ENCODE assay signal across 8 cellular contexts in genomic region chr9:33161011-33161588, GRCh38. TPM values are rescaled to one million over a fixed set of nuclear protein-coding genes. Genes with fewer than 3 reads are reported as not detected.
A peak's percentile ranks its signal among the peaks of the same experiment; 100 is the strongest.
DNase-seq lines count a peak whose midpoint lies in the region; ATAC-seq, FAIRE-seq and TF ChIP-seq lines count a peak whose summit lies in the region.

No MANE protein-coding gene starts in this region.

- H3K18ac ChIP-seq in IMR-90 (ENCODE audit: low read depth, low read length) = peak overlapping the region; percentile 59

- TF ChIP-seq CTCF in IMR-90 (conservative IDR thresholded peaks at IDR 0.05; ENCODE audit: low read depth, low read length) = no peak
- no peak for TF ChIP-seq CTCF in activated B cell treated with CpG ODN at 0.5 μM for 24 hours (IDR thresholded peaks at IDR 0.05)
- TF ChIP-seq CTCF in endothelial cell of umbilical vein (IDR thresholded peaks at IDR 0.05; ENCODE audit: extremely low read depth in 1 of 2, insufficient read depth in 1 of 2, low read depth in 1 of 2, low read length in 2 of 2) = no peak
- TF ChIP-seq CTCF in natural killer cell (IDR thresholded peaks at IDR 0.05) = no peak

- H3K23ac ChIP-seq in IMR-90 (ENCODE audit: low read depth, low read length) = peak overlapping the region; percentile 93

- H3K36me3 ChIP-seq in IMR-90 (ENCODE audit: control insufficient read depth, insufficient read depth, low read length) (no peaks in the 10 kb centered on the region), endothelial cell of umbilical vein (ENCODE audit: control insufficient read depth in 2 of 2, extremely low read depth in 1 of 2, insufficient read depth in 2 of 2, low read length in 2 of 2) (no peaks in the 10 kb centered on the region)

- H4K5ac ChIP-seq in IMR-90 (ENCODE audit: low read depth, low read length) = peak overlapping the region; percentile 52

- H4K20me1 ChIP-seq in IMR-90 (ENCODE audit: insufficient read depth, low read length) (peaks cover 5% of the 10 kb centered on the region; the same call in 1 of the 2 replicates), endothelial cell of umbilical vein (replicated peaks; ENCODE audit: control insufficient read depth, extremely low read depth, insufficient read depth, low read length) (no peaks in the 10 kb centered on the region)

- TF ChIP-seq RAD21 in IMR-90 (IDR thresholded peaks at IDR 0.05; ENCODE audit: low read length) = no peak; the same call in 1 of the 2 replicates

- peak overlapping the region; percentile 87 for H3K27ac ChIP-seq in IMR-90 (ENCODE audit: insufficient read depth, low read length)
- H3K27ac ChIP-seq in endothelial cell of umbilical vein (ENCODE audit: insufficient read depth, low read depth, low read length) = peak overlapping the region; percentile 97

- peak overlapping the region; percentile 94 for H3K4ac ChIP-seq in IMR-90 (ENCODE audit: low read depth, low read length)

- H4K8ac ChIP-seq in IMR-90 (ENCODE audit: low read depth in 2 of 2, low read length in 2 of 2) = peak overlapping the region; percentile 80 to 87

- H3K9ac ChIP-seq in IMR-90 (ENCODE audit: low read depth, low read length) (peak overlapping the region; percentile 41), endothelial cell of umbilical vein (replicated peaks; ENCODE audit: extremely low read depth, insufficient read depth, low read length) (peak overlapping the region; percentile 46)

- peak overlapping the region; percentile 96 for H4K91ac ChIP-seq in IMR-90 (ENCODE audit: insufficient read depth, low read depth, low read length)

- ATAC-seq in IMR-90 (ENCODE audit: low read depth) (peak; percentile 83), activated B cell treated with CpG ODN at 0.5 μM for 24 hours (ENCODE audit: low read depth) (peak; percentile 60), natural killer cell (peak; percentile 11 to 33 (median 27)), HG03354 (IDR thresholded peaks at IDR 0.05; ENCODE audit: poor library complexity, severe bottlenecking, unreplicated experiment) (no peak), HG03457 (IDR thresholded peaks at IDR 0.05; ENCODE audit: unreplicated experiment) (no peak)

- DNase-seq in DMS53 (lab: John Stamatoyannopoulos, UW) (peak; percentile 83), IMR-90 (peak; percentile 98), activated B cell treated with CpG ODN at 0.5 μM for 24 hours (peak; percentile 44), endothelial cell of umbilical vein (ENCODE audit: low read depth, low spot score) (peak; percentile 87), natural killer cell (peak; percentile 60), globus pallidus (ENCODE audit: low spot score) (no peak)

- H3K56ac ChIP-seq in IMR-90 (ENCODE audit: extremely low read depth, insufficient read depth, low read length) = peak overlapping the region; percentile 83

- peak overlapping the region; percentile 79 for H2BK20ac ChIP-seq in IMR-90 (ENCODE audit: low read depth, low read length)

- H3K36me3 Mint-ChIP-seq in activated B cell treated with CpG ODN at 0.5 μM for 24 hours (ENCODE audit: low read depth) (peaks cover 30% of the 10 kb centered on the region), natural killer cell (no peaks in the 10 kb centered on the region)

- H2AFZ ChIP-seq in IMR-90 (replicated peaks; ENCODE audit: low read length, poor library complexity) (peak overlapping the region; percentile 14), endothelial cell of umbilical vein (ENCODE audit: low read depth, low read length) (no peak overlapping the region)

- H3K27me3 ChIP-seq in IMR-90 (ENCODE audit: control insufficient read depth, insufficient read depth, low read length) (no peaks in the 10 kb centered on the region), endothelial cell of umbilical vein (ENCODE audit: control insufficient read depth in 2 of 2, insufficient read depth in 2 of 2, low read length in 2 of 2) (no peaks in the 10 kb centered on the region)

- no TSS peak for BruUV-seq in IMR-90 (replicated peaks; lab: Mats Ljungman, UMichigan)
- no TSS peak for BruUV-seq in endothelial cell of umbilical vein (replicated peaks; lab: Mats Ljungman, UMichigan)

- CTCF ChIA-PET in IMR-90 (lab: Yijun Ruan, JAX) (interaction anchor here (0.7 to 1.5 kb wide), 2 partner anchors 44 to 62 kb away, joined by 3 read pairs; no protein-coding TSS in a partner anchor), activated B cell treated with CpG ODN at 0.5 μM for 24 hours (lab: Charles Lee) (interaction anchor here (1.0 to 3.0 kb wide), 7 partner anchors 8 to 65 kb away, joined by 3 to 9 read pairs (median 3); no protein-coding TSS in a partner anchor), endothelial cell of umbilical vein (lab: Charles Lee) (interaction anchor here (1.0 to 3.6 kb wide), 7 partner anchors 10 to 79 kb away, joined by 3 to 18 read pairs (median 4); partner anchors contain the start of gene SPINK4)

- dilution Hi-C loops in IMR-90 (cut with HindIII; ENCODE audit: low sequenced_read_pairs, unreplicated experiment) = no loop called here
- dilution Hi-C loops in endothelial cell of umbilical vein (cut with MboI; ENCODE audit: extremely low pct_ligation_motif_present, low sequenced_read_pairs) = no loop called here

- intact Hi-C loops in IMR-90 (cut with micrococcal nuclease) = no loop called here
- intact Hi-C loops in activated B cell treated with CpG ODN at 0.5 μM for 24 hours (cut with micrococcal nuclease) = loop anchor here (1.0 to 10.0 kb wide), 2 partner anchors 8 to 606 kb away; partner anchors contain the start of genes SMIM27 and TOPORS
- intact Hi-C loops in endothelial cell of umbilical vein (cut with micrococcal nuclease) = no loop called here
- intact Hi-C loops in natural killer cell (cut with micrococcal nuclease) = loop anchor here (10.0 kb wide), 1 partner anchor 46 kb away; no protein-coding TSS in a partner anchor

- H2BK120ac ChIP-seq in IMR-90 (ENCODE audit: low read depth, low read length) = peak overlapping the region; percentile 94

- H2BK15ac ChIP-seq in IMR-90 (ENCODE audit: low read depth, low read length) = peak overlapping the region; percentile 87

- H3K9me3 ChIP-seq in IMR-90 (ENCODE audit: control insufficient read depth, insufficient read depth, low read length) (no peaks in the 10 kb centered on the region), endothelial cell of umbilical vein (replicated peaks; ENCODE audit: control insufficient read depth, insufficient read depth, low read length) (no peaks in the 10 kb centered on the region)

- H3K79me1 ChIP-seq in IMR-90 (ENCODE audit: low read depth in 1 of 2, low read length in 2 of 2) = peaks cover 11 to 89% of the 10 kb centered on the region in 2 experiments

- 100% methylated on average over 1 of the region's 6 CpGs; no CpG with 5 or more reads in 1 of the 2 experiments for WGBS in IMR-90 (ENCODE audit: extremely low coverage in 2 of 2, insufficient read length in 1 of 2), 2 experiments

- peak overlapping the region; percentile 92 for H2AK5ac ChIP-seq in IMR-90 (ENCODE audit: low read depth, low read length)

- H3K27me3 Mint-ChIP-seq in activated B cell treated with CpG ODN at 0.5 μM for 24 hours (no peaks in the 10 kb centered on the region), natural killer cell (ENCODE audit: low read depth in 2 of 2) (no peaks in the 10 kb centered on the region)

- FAIRE-seq in endothelial cell of umbilical vein (lab: Jason Lieb, UNC) = peak; percentile 93

- H2AK9ac ChIP-seq in IMR-90 (replicated peaks; ENCODE audit: low read depth, low read length, poor library complexity) = peak overlapping the region; percentile 87

- peaks cover 86% of the 10 kb centered on the region for H3K79me2 ChIP-seq in endothelial cell of umbilical vein (ENCODE audit: control insufficient read depth, insufficient read depth, low read length)

- peaks cover 58% of the 10 kb centered on the region for H3K4me1 ChIP-seq in IMR-90 (ENCODE audit: control insufficient read depth, insufficient read depth, low read length)
- H3K4me1 ChIP-seq in endothelial cell of umbilical vein (ENCODE audit: control insufficient read depth, extremely low read depth, insufficient read depth, low read length) = peaks cover 75% of the 10 kb centered on the region

- H3K4me3 Mint-ChIP-seq in activated B cell treated with CpG ODN at 0.5 μM for 24 hours (peak overlapping the region; percentile 97), natural killer cell (peak overlapping the region; percentile 91)

- peaks cover 95% of the 10 kb centered on the region for H3K4me1 Mint-ChIP-seq in activated B cell treated with CpG ODN at 0.5 μM for 24 hours
- peaks cover 95 to 96% of the 10 kb centered on the region in 2 donors for H3K4me1 Mint-ChIP-seq in natural killer cell

- peaks cover 39% of the 10 kb centered on the region for H3K9me1 ChIP-seq in IMR-90 (ENCODE audit: insufficient read depth, low read length)
- H3K9me1 ChIP-seq in endothelial cell of umbilical vein (replicated peaks; ENCODE audit: control insufficient read depth, extremely low read depth, insufficient read depth, low read length) = no peaks in the 10 kb centered on the region

- peak; percentile 75 for TF ChIP-seq POLR2A in IMR-90 (IDR thresholded peaks at IDR 0.05; ENCODE audit: low read depth, low read length)
- no peak for TF ChIP-seq POLR2A in endothelial cell of umbilical vein (IDR thresholded peaks at IDR 0.05; ENCODE audit: low read depth, low read length)

- peak overlapping the region; percentile 55 for H3K14ac ChIP-seq in IMR-90 (replicated peaks; ENCODE audit: low read depth, low read length)

- POLR2A ChIA-PET in IMR-90 (lab: Charles Lee; ENCODE audit: unreplicated experiment) (interaction anchor here (0.7 to 1.3 kb wide), 2 partner anchors 10 to 286 kb away, joined by 6 to 7 read pairs; partner anchors contain the start of gene AQP3), activated B cell treated with CpG ODN at 0.5 μM for 24 hours (lab: Charles Lee) (interaction anchor here (0.9 to 18.9 kb wide), 8 partner anchors 16 to 136 kb away, joined by 3 to 593 read pairs (median 6); partner anchors contain the start of genes DNAJA1 and SMU1), endothelial cell of umbilical vein (lab: Charles Lee) (no interaction called here)

- H3K9me3 Mint-ChIP-seq in activated B cell treated with CpG ODN at 0.5 μM for 24 hours (no peaks in the 10 kb centered on the region), natural killer cell (no peaks in the 10 kb centered on the region)

- H3K4me2 ChIP-seq in IMR-90 (ENCODE audit: low read depth, low read length) (peak overlapping the region; percentile 66), endothelial cell of umbilical vein (ENCODE audit: insufficient read depth, low read length) (peak overlapping the region; percentile 57)

- peak overlapping the region; percentile 90 for H2BK5ac ChIP-seq in IMR-90 (ENCODE audit: low read depth, low read length, poor library complexity, severe bottlenecking)

- H3K4me3 ChIP-seq in IMR-90 (ENCODE audit: insufficient read depth, low read depth, low read length) (no peak overlapping the region), endothelial cell of umbilical vein (replicated peaks in 1 of 3; ENCODE audit: insufficient read depth in 1 of 3, low read depth in 1 of 3, low read length in 3 of 3) (no peak overlapping the region)

- H3K27ac Mint-ChIP-seq in activated B cell treated with CpG ODN at 0.5 μM for 24 hours (peak overlapping the region; percentile 95), natural killer cell (peak overlapping the region; percentile 99)

- in situ Hi-C loops in IMR-90 (cut with MboI; ENCODE audit: low sequenced_read_pairs) = no loop called here

RNA-seq across cellular contexts. Expression of gene B4GALT1, which starts 6.0 kb away (rescaled TPM):
- total RNA-seq in IMR-90 (2012; rRNA removed) (8.8 and 11.9 TPM in 2 replicates), activated B cell treated with CpG ODN at 0.5 μM for 24 hours (111 and 118 TPM in 2 replicates), endothelial cell of umbilical vein (65.6 and 66.5 TPM in 2 replicates), natural killer cell (100 to 1,000 TPM; 122 to 143 (median 128) TPM)
- polyA plus RNA-seq in IMR-90 (2012; rRNA removed) (37.6 and 37.8 TPM in 2 replicates), endothelial cell of umbilical vein (61.3 and 61.4 TPM in 2 replicates)
- 28.7 and 34.0 TPM in 2 replicates for polyA plus RNA-seq in IMR-90 (2012; cell fraction: cytosol; rRNA removed)
- polyA plus RNA-seq in IMR-90 (2012; cell fraction: nucleus; rRNA removed; ENCODE audit: low replicate concordance) = 15.4 and 23.3 TPM in 2 replicates
- 38.4 and 38.5 TPM in 2 replicates for polyA plus RNA-seq in endothelial cell of umbilical vein (2011; cell fraction: cytosol; rRNA removed)
- polyA plus RNA-seq in endothelial cell of umbilical vein (2011; cell fraction: nucleus; rRNA removed) = 20.8 and 22.6 TPM in 2 replicates
- polyA plus RNA-seq in endothelial cell of umbilical vein (2012) = 59.6 and 71.4 TPM in 2 replicates
- 80.7 and 81.6 TPM in 2 replicates for polyA minus RNA-seq in endothelial cell of umbilical vein
- 182 TPM for polyA minus RNA-seq in endothelial cell of umbilical vein (2011; cell fraction: cytosol; rRNA and poly(A)+ RNA removed)
- 19.3 and 19.9 TPM in 2 replicates for polyA minus RNA-seq in endothelial cell of umbilical vein (2011; cell fraction: nucleus; rRNA and poly(A)+ RNA removed)

Comparison
In these comparisons a context has a peak if more than half of its experiments do, and no peak if none do; other contexts are left out.
1. ATAC-seq: peak in IMR-90 (single experiment), activated B cell treated with CpG ODN at 0.5 μM for 24 hours (single experiment) and natural killer cell (3 of 3); none in HG03354 (single experiment) and HG03457 (single experiment).
2. intact Hi-C loops: an anchor here in activated B cell treated with CpG ODN at 0.5 μM for 24 hours (1.0 to 10.0 kb wide) and natural killer cell (10.0 kb wide); none called in IMR-90 and endothelial cell of umbilical vein.